ENCODE assay signal across 11 cellular contexts in genomic region chr3:195196266-195196665, GRCh38.
DNase-seq lines count a peak whose midpoint lies in the region; ATAC-seq, FAIRE-seq and TF ChIP-seq lines count a peak whose summit lies in the region.
"Had no signal": no experiment of that assay in that cellular context is flagged by ENCODE, and none has a peak within 500 bp of the region (broad histone marks: within the 10 kb centered on the region; RNA-seq: fewer than 3 reads in every experiment).

No MANE protein-coding gene starts in this region.

- H3K27me3 ChIP-seq in gastroesophageal sphincter, result no peaks in the 10 kb centered on the region

- no peak for FAIRE-seq in GM12891 (lab: Jason Lieb, UNC)

- TF ChIP-seq EP300 in gastroesophageal sphincter (IDR thresholded peaks at IDR 0.05), result no peak

- peak overlapping the region in 3 of 4 donors; percentile 20 to 69 (median 40) for H3K27ac ChIP-seq in gastroesophageal sphincter
- H3K27ac ChIP-seq: 22Rv1 had no signal

- TF ChIP-seq POLR2A in gastroesophageal sphincter (IDR thresholded peaks at IDR 0.05), result no peak
- no peak for TF ChIP-seq POLR2A in GM12891 (IDR thresholded peaks at IDR 0.05; ENCODE audit: low read depth, low read length)

- peaks cover 0 to 7% (median 0%) of the 10 kb centered on the region in 3 donors for H3K9me3 ChIP-seq in gastroesophageal sphincter

- TF ChIP-seq CTCF in gastroesophageal sphincter (IDR thresholded peaks at IDR 0.05), result peak in 2 of 4 experiments; percentile 12 to 39

- no peak overlapping the region for H3K4me3 ChIP-seq in gastroesophageal sphincter

- H3K36me3 ChIP-seq in gastroesophageal sphincter, result no peaks in the 10 kb centered on the region

- ATAC-seq in gastroesophageal sphincter (peak; percentile 55), GM19395 (IDR thresholded peaks at IDR 0.05; ENCODE audit: unreplicated experiment) (no peak)
- ATAC-seq: activated CD8-positive, alpha-beta T cell treated with anti-CD3 and anti-CD28 coated beads, Interleukin-2, amount 10 ng/mL, durations not matched to agents 7 days and 5 days; effector memory CD8-positive, alpha-beta T cell had no signal

- WGBS in gastroesophageal sphincter (ENCODE audit: low coverage in 1 of 2), 2 donors, result 55% methylated on average over 2 of the region's 5 CpGs; no CpG with 5 or more reads in 1 of the 2 donors

- DNase-seq in NCI-H1436 (lab: John Stamatoyannopoulos, UW) (peak; percentile 32), NCI-H1436 treated with DMSO at 0.1 percent for 48 hours (lab: John Stamatoyannopoulos, UW) (no peak), amniotic epithelial cell (ENCODE audit: low read depth) (peak; percentile 45), stromal cell of bone marrow (ENCODE audit: low read depth) (peak; percentile 61), GM12891 (ENCODE audit: insufficient read length, low spot score) (no peak), AML-193 (lab: John Stamatoyannopoulos, UW) (no peak)
- DNase-seq: activated CD8-positive, alpha-beta T cell treated with anti-CD3 and anti-CD28 coated beads, Interleukin-2, amount 10 ng/mL, durations not matched to agents 7 days and 5 days; effector memory CD8-positive, alpha-beta T cell had no signal

- H3K4me1 ChIP-seq in gastroesophageal sphincter, result peaks cover 0 to 20% (median 0%) of the 10 kb centered on the region in 3 donors

TF ChIP-seq in GM12891, 5 proteins besides CTCF, POLR2A, EP300 and RAD21:
- TF ChIP-seq POU2F2 (IDR thresholded peaks at IDR 0.05; ENCODE audit: low read depth, low read length) (no peak), SPI1 (IDR thresholded peaks at IDR 0.05; ENCODE audit: low read depth, low read length) (no peak), PAX5 (IDR thresholded peaks at IDR 0.05; ENCODE audit: insufficient read depth, low read length, severe bottlenecking) (no peak), TAF1 (IDR thresholded peaks at IDR 0.05; ENCODE audit: low read depth, low read length) (no peak), POLR2AphosphoS5 (IDR thresholded peaks at IDR 0.05; ENCODE audit: low read depth, low read length) (no peak)

Comparison
In these comparisons a context has a peak if more than half of its experiments do, and no peak if none do; other contexts are left out.
1. DNase-seq: peak in NCI-H1436 (single experiment), amniotic epithelial cell (single experiment) and stromal cell of bone marrow (single experiment); none in NCI-H1436 treated with DMSO at 0.1 percent for 48 hours (single experiment), GM12891 (single experiment) and AML-193 (0 of 2).